In the genomic region with DNA sequence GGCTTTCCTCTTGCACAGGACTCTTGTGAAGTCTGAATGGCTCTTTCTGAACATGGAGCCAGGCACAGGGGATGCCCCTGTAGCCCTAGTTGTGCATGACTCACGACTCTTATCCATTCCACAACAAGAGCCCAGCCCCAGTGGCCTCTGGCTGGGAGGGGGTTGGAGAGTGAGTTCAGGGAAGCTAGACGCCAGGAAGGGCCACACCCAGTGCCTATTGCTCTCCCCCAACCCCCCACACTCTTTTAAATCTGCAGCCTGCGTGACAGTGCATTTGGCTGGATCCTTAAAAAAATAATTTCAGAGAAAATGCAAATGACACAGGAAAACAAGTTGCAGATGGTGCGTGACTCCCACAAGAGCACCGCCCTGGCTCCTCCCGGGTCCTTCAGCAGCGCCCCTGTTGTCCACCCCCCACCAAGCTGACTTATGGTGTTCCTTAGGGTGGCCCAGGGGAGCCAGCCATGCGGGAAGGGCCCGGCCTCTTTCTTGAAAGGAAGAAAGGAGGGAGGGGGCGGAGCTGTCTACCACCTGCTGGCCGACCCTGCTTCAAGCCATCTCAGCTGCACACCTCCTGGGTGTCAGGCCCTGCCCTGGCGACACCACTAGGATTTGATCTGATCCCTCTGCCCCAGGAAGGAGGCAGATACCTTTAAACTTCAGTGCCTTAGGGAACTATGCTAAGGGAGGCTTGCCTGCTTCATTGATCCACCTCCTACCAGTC, we compare ENCODE assay signal across 9 cellular contexts.
DNase-seq lines count a peak whose midpoint lies in the region; ATAC-seq and TF ChIP-seq lines count a peak whose summit lies in the region.
"Had no signal": no experiment of that assay in that cellular context is flagged by ENCODE, and none has a peak within 500 bp of the region (broad histone marks: within the 10 kb centered on the region; RNA-seq: fewer than 3 reads in every experiment).

No MANE protein-coding gene starts in this region.

- H3K9ac ChIP-seq in BLaER1 treated with 17β-estradiol and CSF1 and Interleukin-3, amounts not matched to agents 10 nM and 100 nM, result peak overlapping the region in 9 of 11 experiments; percentile 1 to 75 (median 43); a peak in 9 of 22 replicates
- H3K9ac ChIP-seq in neural progenitor cell, result no peak overlapping the region

- peak overlapping the region; percentile 58 for H3K4me3 Mint-ChIP-seq in neural progenitor cell

- H3K36me3 ChIP-seq in BLaER1 treated with 17β-estradiol and CSF1 and Interleukin-3, amounts not matched to agents 10 nM and 100 nM, result no peaks in the 10 kb centered on the region
- H3K36me3 ChIP-seq in neural progenitor cell, result no peaks in the 10 kb centered on the region

- H3K27ac Mint-ChIP-seq in neural progenitor cell, result peak overlapping the region; percentile 90

- TF ChIP-seq CTCF in neural progenitor cell (IDR thresholded peaks at IDR 0.05) (no peak), GM10266 (IDR thresholded peaks at IDR 0.05; ENCODE audit: control insufficient read depth, insufficient read depth, low read depth, missing control alignments) (no peak)

- H3K79me2 ChIP-seq in neural progenitor cell (ENCODE audit: low read depth), result no peaks in the 10 kb centered on the region

- DNase-seq in NCI-H460 (ENCODE audit: extremely low read depth, low read depth), result peak; percentile 93
- no peak for DNase-seq in neural progenitor cell (ENCODE audit: low spot score)
- DNase-seq in GM10266 (ENCODE audit: extremely low spot score), result no peak
- no peak for DNase-seq in stimulated activated CD4-positive, alpha-beta T cell treated with anti-CD3 and anti-CD28 coated beads, Interleukin-4, amount 100 ng/mL, for 4 hours
- DNase-seq in T-helper 9 cell, result no peak
- DNase-seq: MM.1S had no signal

- H3K4me2 ChIP-seq in BLaER1 treated with 17β-estradiol and CSF1 and Interleukin-3, amounts not matched to agents 10 nM and 100 nM, result peak overlapping the region; percentile 70 to 91 (median 79)
- H3K4me2 ChIP-seq in neural progenitor cell, result no peak overlapping the region

- peaks cover 48% of the 10 kb centered on the region for H3K4me1 Mint-ChIP-seq in neural progenitor cell

- H3K4me1 ChIP-seq in BLaER1 treated with 17β-estradiol and CSF1 and Interleukin-3, amounts not matched to agents 10 nM and 100 nM, result peaks cover 24 to 61% (median 37%) of the 10 kb centered on the region in 10 experiments
- peaks cover 7% of the 10 kb centered on the region for H3K4me1 ChIP-seq in neural progenitor cell

- peak overlapping the region in 3 of 10 experiments; percentile 3 to 28 (median 24); a peak in 2 of 20 replicates for H3K4me3 ChIP-seq in BLaER1 treated with 17β-estradiol and CSF1 and Interleukin-3, amounts not matched to agents 10 nM and 100 nM
- H3K4me3 ChIP-seq in neural progenitor cell, result no peak overlapping the region

- H3K27ac ChIP-seq in BLaER1 treated with 17β-estradiol and CSF1 and Interleukin-3, amounts not matched to agents 10 nM and 100 nM, result peak overlapping the region in 9 of 11 experiments; percentile 11 to 91 (median 66); a peak in 18 of 22 replicates
- H3K27ac ChIP-seq in neural progenitor cell, result no peak overlapping the region

- peaks cover 17% of the 10 kb centered on the region for H3K27me3 Mint-ChIP-seq in neural progenitor cell (ENCODE audit: insufficient read depth, low read depth)

- H2AFZ ChIP-seq in neural progenitor cell (replicated peaks), result no peak overlapping the region

- H3K27me3 ChIP-seq in BLaER1 treated with 17β-estradiol and CSF1 and Interleukin-3, amounts not matched to agents 10 nM and 100 nM, result no peaks in the 10 kb centered on the region
- H3K27me3 ChIP-seq in neural progenitor cell, result no peaks in the 10 kb centered on the region

- no peaks in the 10 kb centered on the region for H3F3A ChIP-seq in neural progenitor cell (ENCODE audit: low read depth)

- ATAC-seq in esophagus mucosa (peak; percentile 94), HG02678 (IDR thresholded peaks at IDR 0.05; ENCODE audit: unreplicated experiment) (no peak)

- peaks cover 21% of the 10 kb centered on the region for H3K9me3 Mint-ChIP-seq in neural progenitor cell

- H4K20me1 ChIP-seq in BLaER1 treated with 17β-estradiol and CSF1 and Interleukin-3, amounts not matched to agents 10 nM and 100 nM, result no peaks in the 10 kb centered on the region
- H4K20me1 ChIP-seq in neural progenitor cell (ENCODE audit: low read depth), result no peaks in the 10 kb centered on the region

- H3K36me3 Mint-ChIP-seq in neural progenitor cell, result peaks cover 4% of the 10 kb centered on the region

- H3K9me3 ChIP-seq in BLaER1 treated with 17β-estradiol and CSF1 and Interleukin-3, amounts not matched to agents 10 nM and 100 nM (replicated peaks in 1 of 11), result peaks cover 0 to 33% (median 17%) of the 10 kb centered on the region in 11 experiments; a peak in 16 of 22 replicates
- H3K9me3 ChIP-seq in neural progenitor cell (ENCODE audit: low read depth), result no peaks in the 10 kb centered on the region
